15 cellular contexts compared by ENCODE assay signal in genomic region chr4:169063441-169063840, GRCh38. TPM values are rescaled to one million over a fixed set of nuclear protein-coding genes. Genes with fewer than 3 reads are reported as not detected.
DNase-seq lines count a peak whose midpoint lies in the region; ATAC-seq, FAIRE-seq and TF ChIP-seq lines count a peak whose summit lies in the region.
"Had no signal": no experiment of that assay in that cellular context is flagged by ENCODE, and none has a peak within 500 bp of the region (broad histone marks: within the 10 kb centered on the region; RNA-seq: fewer than 3 reads in every experiment).

No MANE protein-coding gene starts in this region.

- in situ Hi-C loops in GM23248 (cut with MboI) = no loop called here
- in situ Hi-C loops in Panc1 (cut with HindIII; ENCODE audit: low pct_unique_long_range_greater_than_20kb, low sequenced_read_pairs) = no loop called here

- no peak for TF ChIP-seq POLR2A in testis (IDR thresholded peaks at IDR 0.05)

- H3K4me3 ChIP-seq in GM23248 = no peak overlapping the region
- H3K4me3 ChIP-seq in Panc1 (ENCODE audit: low read depth in 2 of 2, low read length in 2 of 2) = no peak overlapping the region
- no peak overlapping the region for H3K4me3 ChIP-seq in keratinocyte (ENCODE audit: control insufficient read depth in 2 of 3, extremely low read depth in 1 of 3, insufficient read depth in 2 of 3, low read depth in 1 of 3, low read length in 3 of 3)
- H3K4me3 ChIP-seq in testis = no peak overlapping the region
- no peak overlapping the region for H3K4me3 ChIP-seq in mucosa of descending colon

- H3K9me3 ChIP-seq in GM23248 (ENCODE audit: low read depth) (no peaks in the 10 kb centered on the region), Panc1 (ENCODE audit: control insufficient read depth, insufficient read depth, low read depth, low read length) (no peaks in the 10 kb centered on the region), keratinocyte (ENCODE audit: control insufficient read depth, low read depth, low read length) (no peaks in the 10 kb centered on the region), testis (no peaks in the 10 kb centered on the region), mucosa of descending colon (no peaks in the 10 kb centered on the region)
- H3K9me3 ChIP-seq: BE2C had no signal

- peaks cover 52% of the 10 kb centered on the region for H3K4me1 ChIP-seq in GM23248 (ENCODE audit: insufficient read depth)
- H3K4me1 ChIP-seq in Panc1 (ENCODE audit: control insufficient read depth, insufficient read depth, low read length) = peaks cover 6% of the 10 kb centered on the region; the same call in 1 of the 2 replicates
- H3K4me1 ChIP-seq in keratinocyte (ENCODE audit: control insufficient read depth, extremely low read depth, insufficient read depth, low read length) = peaks cover 45% of the 10 kb centered on the region
- peaks cover 12% of the 10 kb centered on the region for H3K4me1 ChIP-seq in testis
- H3K4me1 ChIP-seq in mucosa of descending colon (ENCODE audit: low read depth) = peaks cover 28% of the 10 kb centered on the region

- H4K20me1 ChIP-seq in GM23248 (ENCODE audit: insufficient read depth) (no peaks in the 10 kb centered on the region), keratinocyte (ENCODE audit: control insufficient read depth, extremely low read depth, insufficient read depth, low read length) (no peaks in the 10 kb centered on the region)

- WGBS in GM23248 (ENCODE audit: low coverage in 1 of 2, low lambda C conversion rate in 2 of 2, missing lambda C conversion rate in 2 of 2), 2 experiments = 53 to 55% methylated on average over 3 of the region's 3 CpGs
- 62 to 75% methylated on average over 3 of the region's 3 CpGs for WGBS in testis, 2 donors

- ATAC-seq in Panc1 (no peak), mucosa of descending colon (no peak)

- H3K9ac ChIP-seq in GM23248 (no peak overlapping the region), keratinocyte (ENCODE audit: control insufficient read depth, extremely low read depth, insufficient read depth, low read length) (no peak overlapping the region)

- no peaks in the 10 kb centered on the region for H3K79me2 ChIP-seq in GM23248 (ENCODE audit: insufficient read depth)
- no peaks in the 10 kb centered on the region for H3K79me2 ChIP-seq in keratinocyte (ENCODE audit: control insufficient read depth, insufficient read depth, low read length)

- POLR2A ChIA-PET in Panc1 (lab: Charles Lee) = interaction anchor here (0.6 kb wide), 1 partner anchor 207 kb away, joined by 3 read pairs; no protein-coding TSS in a partner anchor

- DNase-seq in GM23248 (no peak), Panc1 (ENCODE audit: low read depth, low spot score) (no peak), keratinocyte (ENCODE audit: low read depth, low spot score) (no peak), testis (no peak), mucosa of descending colon (no peak), kidney tubule cell (ENCODE audit: low spot score) (no peak)
- DNase-seq in activated CD4-positive, CD25-positive, alpha-beta regulatory T cell (lab: John Stamatoyannopoulos, UW) = no peak
- DNase-seq: BE2C; CD4-positive, alpha-beta T cell; H7; KG1; NCI-H1436; NCI-H2029 treated with DMSO at 0.1 percent for 48 hours; NCI-H2171 treated with DMSO at 0.1 percent for 48 hours; NCI-H748 treated with DMSO at 0.1 percent for 48 hours had no signal

- H3F3A ChIP-seq in GM23248 (ENCODE audit: insufficient read depth) = peaks cover 36% of the 10 kb centered on the region

- no TSS peak for BruUV-seq in Panc1 (replicated peaks; lab: Mats Ljungman, UMichigan)

- H3K27ac ChIP-seq in GM23248 = peak overlapping the region; percentile 46; the same call in 1 of the 2 replicates
- peak overlapping the region; percentile 21; the same call in 1 of the 2 replicates for H3K27ac ChIP-seq in Panc1 (ENCODE audit: low read length)
- H3K27ac ChIP-seq in keratinocyte (ENCODE audit: control insufficient read depth, insufficient read depth, low read length) = no peak overlapping the region
- peak overlapping the region; percentile 55 to 76 for H3K27ac ChIP-seq in testis

- H2AFZ ChIP-seq in GM23248 (0 out of 2 replicates have a peak overlapping the region, but pooled peaks have one; percentile 2), keratinocyte (ENCODE audit: control insufficient read depth, low read length) (no peak overlapping the region)

- H3K9me2 ChIP-seq in GM23248 (ENCODE audit: insufficient read depth) = no peaks in the 10 kb centered on the region

- CTCF ChIA-PET in Panc1 (lab: Charles Lee) = no interaction called here

- TF ChIP-seq CTCF in Panc1 (IDR thresholded peaks at IDR 0.05) = no peak
- TF ChIP-seq CTCF in keratinocyte (optimal IDR thresholded peaks at IDR 0.05 in 1 of 3, IDR thresholded peaks at IDR 0.05 in 1 of 3, conservative IDR thresholded peaks at IDR 0.05 in 1 of 3; ENCODE audit: extremely low read depth in 1 of 3, insufficient read depth in 2 of 3, low read length in 3 of 3) = no peak
- no peak for TF ChIP-seq CTCF in testis (IDR thresholded peaks at IDR 0.05)
- TF ChIP-seq CTCF in mucosa of descending colon (IDR thresholded peaks at IDR 0.05) = no peak

- dilution Hi-C loops in keratinocyte (cut with MboI; ENCODE audit: extremely low pct_ligation_motif_present, low sequenced_read_pairs) = no loop called here

- FAIRE-seq in keratinocyte (lab: Jason Lieb, UNC) = peak; percentile 70

- intact Hi-C loops in Panc1 (cut with micrococcal nuclease; ENCODE audit: unreplicated experiment) = no loop called here
- intact Hi-C loops in testis (cut with DNase I; ENCODE audit: low total_unique reads) = no loop called here
- intact Hi-C loops in mucosa of descending colon (cut with DNase I, micrococcal nuclease) = no loop called here

- no peaks in the 10 kb centered on the region for H3K9me1 ChIP-seq in keratinocyte (ENCODE audit: control insufficient read depth, extremely low read depth, insufficient read depth, low read length)

- H3K4me2 ChIP-seq in GM23248 (ENCODE audit: unreplicated experiment) (peak overlapping the region; percentile 39), keratinocyte (ENCODE audit: control insufficient read depth, extremely low read depth, insufficient read depth, low read depth, low read length) (no peak overlapping the region)

- no peaks in the 10 kb centered on the region for H3K27me3 ChIP-seq in GM23248 (replicated peaks; ENCODE audit: insufficient read depth)
- H3K27me3 ChIP-seq in Panc1 (ENCODE audit: control insufficient read depth, insufficient read depth, low read length) = no peaks in the 10 kb centered on the region
- H3K27me3 ChIP-seq in keratinocyte (ENCODE audit: control insufficient read depth, extremely low read depth, insufficient read depth, low read length) = no peaks in the 10 kb centered on the region
- H3K27me3 ChIP-seq in testis = no peaks in the 10 kb centered on the region
- H3K27me3 ChIP-seq: BE2C had no signal

- no peaks in the 10 kb centered on the region for H3K36me3 ChIP-seq in GM23248 (ENCODE audit: low read depth)
- H3K36me3 ChIP-seq in Panc1 (ENCODE audit: control insufficient read depth, insufficient read depth, low read length) = no peaks in the 10 kb centered on the region
- no peaks in the 10 kb centered on the region for H3K36me3 ChIP-seq in keratinocyte (ENCODE audit: control insufficient read depth in 2 of 2, extremely low read depth in 1 of 2, insufficient read depth in 2 of 2, low read length in 2 of 2)
- no peaks in the 10 kb centered on the region for H3K36me3 ChIP-seq in testis (ENCODE audit: low read depth, missing control alignments)
- H3K36me3 ChIP-seq in mucosa of descending colon (ENCODE audit: low read depth) = no peaks in the 10 kb centered on the region
- H3K36me3 ChIP-seq: BE2C had no signal

RNA-seq across cellular contexts. Expression of gene CBR4, which starts 53.4 kb away (rescaled TPM):
- 9.9 and 10.4 TPM in 2 replicates for total RNA-seq in GM23248 (2014; rRNA removed; shearing (Covaris generic))
- 14.7 and 15.5 TPM in 2 replicates for polyA plus RNA-seq in GM23248 (2016; fragmentation: Nextera tagmentation; extraction: Ambion mirVana)
- 13.5 TPM for total RNA-seq in Panc1 (2021; ENCODE audit: unreplicated experiment)
- polyA plus RNA-seq in Panc1 (2012; ENCODE audit: insufficient read length) = 7.3 TPM
- polyA plus RNA-seq in keratinocyte = 5.3 to 9.1 TPM (median 6.3 TPM) in 3 replicates
- polyA plus RNA-seq in keratinocyte (2011; ENCODE audit: low read depth) = 7.5 TPM
- 3.5 and 5.4 TPM in 2 replicates for polyA plus RNA-seq in keratinocyte (2011; cell fraction: cytosol; rRNA removed)
- polyA plus RNA-seq in keratinocyte (2011; cell fraction: nucleus; rRNA removed) = 10.9 and 12.9 TPM in 2 replicates
- polyA plus RNA-seq in keratinocyte (2012; ENCODE audit: low replicate concordance) = 7.5 and 9.4 TPM in 2 replicates
- 3.3 to 10.6 TPM (median 4.0 TPM) in 3 replicates for polyA minus RNA-seq in keratinocyte
- polyA minus RNA-seq in keratinocyte (2011; cell fraction: cytosol; rRNA and poly(A)+ RNA removed) = 5.2 TPM
- 8.5 and 14.3 TPM in 2 replicates for polyA minus RNA-seq in keratinocyte (2011; cell fraction: nucleus; rRNA and poly(A)+ RNA removed)
- total RNA-seq in testis = 10 to 100 TPM; 27.7 to 36.4 TPM
- 14.0 TPM for polyA plus RNA-seq in testis (ENCODE audit: insufficient read depth, low read depth, low replicate concordance)
- 10 to 100 TPM; 20.9 to 33.6 (median 30.2) TPM for total RNA-seq in mucosa of descending colon
